ENCODE assay signal across 8 cellular contexts in genomic region chr17:44689492-44690217, GRCh38. TPM values are rescaled to one million over a fixed set of nuclear protein-coding genes. Genes with fewer than 3 reads are reported as not detected.
DNase-seq lines count a peak whose midpoint lies in the region; ATAC-seq, FAIRE-seq and TF ChIP-seq lines count a peak whose summit lies in the region.

Gene CCDC43 (minus strand): TSS chr17:44689776. CDS start chr17:44689753, 23 bp downstream.

- TF ChIP-seq CTCF in GM12864 (IDR thresholded peaks at IDR 0.05; ENCODE audit: low read depth, low read length, missing control alignments) (no peak), right atrium auricular region (IDR thresholded peaks at IDR 0.05) (no peak)

- H3K9me3 ChIP-seq in right atrium auricular region = no peaks in the 10 kb centered on the region

- peaks cover 0 to 19% of the 10 kb centered on the region in 2 donors for H3K4me1 ChIP-seq in right atrium auricular region

- H3K27me3 ChIP-seq in right atrium auricular region = no peaks in the 10 kb centered on the region

- FAIRE-seq in urothelium cell line (lab: Jason Lieb, UNC) = peak; percentile 89

- no peaks in the 10 kb centered on the region for H3K36me3 ChIP-seq in right atrium auricular region

- DNase-seq in GM12864 (ENCODE audit: low read depth) (peak; percentile 73), NCI-H187 treated with DMSO at 0.1 percent for 48 hours (lab: John Stamatoyannopoulos, UW) (peak; percentile 11), T-helper 2 cell (peak; percentile 76 to 95 (median 86)), right atrium auricular region (ENCODE audit: low spot score) (peak; percentile 88), pulmonary artery endothelial cell (ENCODE audit: low read depth, low spot score) (peak; percentile 74), urothelium cell line (ENCODE audit: low spot score) (peak; percentile 95)

- H3K27ac ChIP-seq in angular gyrus (ENCODE audit: low read depth, low read length) = peak within 1 kb of the TSS; percentile 84
- peak within 1 kb of the TSS; percentile 82 for H3K27ac ChIP-seq in right atrium auricular region

- H3K4me3 ChIP-seq in GM12864 (ENCODE audit: low read depth, low read length) (peak within 1 kb of the TSS; percentile 92), right atrium auricular region (peak within 1 kb of the TSS; percentile 69 to 78)

- ATAC-seq in HG02852 (IDR thresholded peaks at IDR 0.05; ENCODE audit: unreplicated experiment) = peak; percentile 86

RNA-seq across cellular contexts. Expression of gene CCDC43, which starts in this region (rescaled TPM):
- 10 to 100 TPM; 18.8 to 26.7 TPM for total RNA-seq in right atrium auricular region
- total RNA-seq in pulmonary artery endothelial cell = 42.3 and 54.3 TPM in 2 replicates

Comparison
In these comparisons a context has a peak if more than half of its experiments do, and no peak if none do; other contexts are left out.
1. Peak in every context shown above with its lines: DNase-seq, ATAC-seq, H3K4me3 ChIP-seq and H3K27ac ChIP-seq.
2. DNase-seq: peak in every context shown above with its lines; median percentile 95 in urothelium cell line; 88 in right atrium auricular region; 86 in T-helper 2 cell; 74 in pulmonary artery endothelial cell; 73 in GM12864; 11 in NCI-H187 treated with DMSO at 0.1 percent for 48 hours.